Comparison of ENCODE assay signal across 8 cellular contexts in genomic region chrX:51743179-51743957, GRCh38. TPM values are rescaled to one million over a fixed set of nuclear protein-coding genes. Genes with fewer than 3 reads are reported as not detected.
DNase-seq lines count a peak whose midpoint lies in the region; ATAC-seq and TF ChIP-seq lines count a peak whose summit lies in the region.

Gene GSPT2, plus strand, starts transcription at chrX:51743442. Its CDS starts 185 bp downstream, at chrX:51743627.

- CTCF ChIA-PET in HEK293T (lab: Yijun Ruan, JAX): no interaction called here

- peak; percentile 95 to 97 for ATAC-seq in lower lobe of right lung

- no peaks in the 10 kb centered on the region for H3K9me3 ChIP-seq in lower lobe of right lung

- POLR2A ChIA-PET in HEK293T (lab: Yijun Ruan, JAX): no interaction called here

- H3K27ac ChIP-seq in dorsolateral prefrontal cortex (peak within 1 kb of the TSS in 42 of 59 donors; percentile 6 to 89 (median 64)), lower lobe of right lung (peak within 1 kb of the TSS; percentile 62)

- intact Hi-C loops in dorsolateral prefrontal cortex (cut with DNase I): no loop called here
- intact Hi-C loops in lower lobe of right lung (cut with DNase I): no loop called here

- H3K4me1 ChIP-seq in lower lobe of right lung: peaks cover 3% of the 10 kb centered on the region

- H3K4me3 ChIP-seq in dorsolateral prefrontal cortex (peak within 1 kb of the TSS; percentile 37 to 77 (median 64)), lower lobe of right lung (peak within 1 kb of the TSS; percentile 65)

- no peaks in the 10 kb centered on the region for H3K36me3 ChIP-seq in lower lobe of right lung

- TF ChIP-seq CTCF in dorsolateral prefrontal cortex (IDR thresholded peaks at IDR 0.05 in 54 of 56, conservative IDR thresholded peaks at IDR 0.05 in 2 of 56; ENCODE audit: low read depth in 1 of 56, partially characterized antibody in 56 of 56) (no peak), lower lobe of right lung (IDR thresholded peaks at IDR 0.05) (no peak)

- DNase-seq in HEK293T (ENCODE audit: extremely low spot score) (peak; percentile 10), NCI-H1417 treated with DMSO at 0.1 percent for 48 hours (lab: John Stamatoyannopoulos, UW) (peak; percentile 59), dorsolateral prefrontal cortex (peak; percentile 33 to 78 (median 66)), lower lobe of right lung (peak; percentile 72), GF-D8 (lab: John Stamatoyannopoulos, UW) (no peak)
- DNase-seq in activated CD4-positive, alpha-beta T cell treated with anti-CD3 and anti-CD28 coated beads for 4 hours: peak; percentile 26 to 37
- peak; percentile 39 to 41 for DNase-seq in stimulated activated CD4-positive, alpha-beta T cell treated with anti-CD3 and anti-CD28 coated beads, Interleukin-4, amount 100 ng/mL, for 4 hours

- peak; percentile 50 for TF ChIP-seq POLR2A in GM10847 (IDR thresholded peaks at IDR 0.05; ENCODE audit: extremely low read depth, insufficient read length)

- peaks cover 0 to 65% (median 22%) of the 10 kb centered on the region in 45 donors for H3K27me3 ChIP-seq in dorsolateral prefrontal cortex
- no peaks in the 10 kb centered on the region for H3K27me3 ChIP-seq in lower lobe of right lung (ENCODE audit: low read depth)

TF ChIP-seq in HEK293T, 16 proteins besides CTCF, POLR2A, EP300 and RAD21:
- TF ChIP-seq ARNT (IDR thresholded peaks at IDR 0.05): no peak
- no peak for TF ChIP-seq SUZ12 (IDR thresholded peaks at IDR 0.05)
- TF ChIP-seq BHLHE40 (IDR thresholded peaks at IDR 0.05; ENCODE audit: borderline replicate concordance): no peak
- no peak for TF ChIP-seq HDGF (IDR thresholded peaks at IDR 0.05; ENCODE audit: borderline replicate concordance)
- TF ChIP-seq FOXA1 (IDR thresholded peaks at IDR 0.05): no peak
- TF ChIP-seq ZNF384 (IDR thresholded peaks at IDR 0.05): no peak
- TF ChIP-seq CTBP1 (IDR thresholded peaks at IDR 0.05; ENCODE audit: borderline replicate concordance): no peak
TF ChIP-seq in HEK293T: peak in this region for 0.

RNA-seq across cellular contexts. Expression of gene GSPT2, which starts in this region (rescaled TPM):
- total RNA-seq in dorsolateral prefrontal cortex (10 to 100 TPM in 110 of 120 experiments, 1 to 10 TPM in 10; 6.6 to 21.4 (median 14.5) TPM), lower lobe of right lung (7.7 TPM)
